Comparison of ENCODE assay signal across 10 cellular contexts in the genomic region with DNA sequence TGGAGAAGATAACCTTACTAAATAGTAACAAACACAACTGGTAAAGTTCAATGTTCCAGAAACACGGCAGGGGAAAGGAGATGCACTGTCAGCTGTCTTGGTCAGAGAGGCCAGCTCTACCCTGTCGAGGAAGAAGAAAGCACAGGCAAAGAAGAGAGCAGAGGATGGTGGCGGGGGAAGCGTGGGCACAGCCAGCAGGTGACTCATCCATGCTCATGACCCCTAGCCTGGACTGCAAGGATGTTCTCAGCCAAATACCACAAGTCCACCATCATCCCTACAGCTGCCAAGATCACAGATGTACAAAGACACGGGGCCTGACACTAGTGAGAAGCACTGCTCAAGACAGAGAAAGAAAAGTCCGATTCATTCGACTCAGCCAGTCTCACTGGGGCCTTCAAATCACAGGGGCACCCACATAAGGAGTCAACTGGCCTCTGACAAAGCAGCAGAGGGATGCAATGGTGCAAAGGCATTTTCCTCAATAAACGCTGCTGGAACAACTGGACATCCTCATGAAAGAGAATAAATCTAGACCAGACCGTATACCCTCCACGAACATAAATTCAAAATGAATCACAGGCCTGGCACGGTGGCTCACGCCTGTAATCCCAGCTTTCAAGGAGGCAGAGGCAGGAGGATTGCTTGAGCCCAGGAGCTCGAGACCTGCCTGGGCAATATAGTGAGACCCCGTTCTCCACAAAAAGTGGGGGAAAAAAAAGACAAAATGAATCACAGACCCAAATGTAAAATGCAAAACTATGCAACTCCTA. TPM values are rescaled to one million over a fixed set of nuclear protein-coding genes. Genes with fewer than 3 reads are reported as not detected.
DNase-seq lines count a peak whose midpoint lies in the region; ATAC-seq and FAIRE-seq lines count a peak whose summit lies in the region.
"Had no signal": no experiment of that assay in that cellular context is flagged by ENCODE, and none has a peak within 500 bp of the region (broad histone marks: within the 10 kb centered on the region; RNA-seq: fewer than 3 reads in every experiment).

No MANE protein-coding gene starts in this region.

- H3K36me3 ChIP-seq in SJCRH30, result peaks cover 76% of the 10 kb centered on the region

- peak; percentile 96 for DNase-seq in GM04504 (ENCODE audit: low read depth)
- peak; percentile 66 for DNase-seq in SJCRH30
- peak; percentile 97 for DNase-seq in fibroblast of peridontal ligament (ENCODE audit: extremely low read depth)
- DNase-seq in renal cortical epithelial cell (ENCODE audit: low read depth), result peak; percentile 92
- no peak for DNase-seq in GM19239 (ENCODE audit: insufficient read length, low spot score)
- DNase-seq: anterior cingulate cortex had no signal

- ATAC-seq in GM18873 (IDR thresholded peaks at IDR 0.05; ENCODE audit: low FRiP score, unreplicated experiment) (no peak), HG03108 (IDR thresholded peaks at IDR 0.05; ENCODE audit: unreplicated experiment) (no peak), GM21360 (IDR thresholded peaks at IDR 0.05; ENCODE audit: unreplicated experiment) (no peak)

- no peaks in the 10 kb centered on the region for H3K27me3 ChIP-seq in SJCRH30

- no peaks in the 10 kb centered on the region for H3K9me3 ChIP-seq in SJCRH30 (replicated peaks)

- no peak overlapping the region for H3K4me3 ChIP-seq in SJCRH30

- H3K27ac ChIP-seq in SJCRH30, result peak overlapping the region; percentile 45
- H3K27ac ChIP-seq: VCaP had no signal

- no peak for FAIRE-seq in GM19239 (lab: Jason Lieb, UNC)

- H3K4me1 ChIP-seq in SJCRH30, result peaks cover 12% of the 10 kb centered on the region

RNA-seq across cellular contexts. Expression of a gene that starts 5.6 kb away (rescaled TPM):
- 113 and 121 TPM in 2 replicates for total RNA-seq in SJCRH30 (2014; rRNA removed; shearing (Covaris generic))
- 12.2 and 47.4 TPM in 2 replicates for total RNA-seq in renal cortical epithelial cell

RNA-seq across cellular contexts. Expression of a gene that starts 20.8 kb away (rescaled TPM):
- total RNA-seq in SJCRH30 (2014; rRNA removed; shearing (Covaris generic)), result 48.8 and 53.2 TPM in 2 replicates
- 15.1 and 22.7 TPM in 2 replicates for total RNA-seq in renal cortical epithelial cell

RNA-seq across cellular contexts. Expression of a gene that starts 43.5 kb away (rescaled TPM):
- 73.5 and 78.0 TPM in 2 replicates for total RNA-seq in SJCRH30 (2014; rRNA removed; shearing (Covaris generic))
- 53.0 and 106 TPM in 2 replicates for total RNA-seq in renal cortical epithelial cell

RNA-seq across cellular contexts. Expression of a gene that starts 44.1 kb away (rescaled TPM):
- total RNA-seq in SJCRH30 (2014; rRNA removed; shearing (Covaris generic)), result 48.9 and 51.9 TPM in 2 replicates
- 35.1 and 39.2 TPM in 2 replicates for total RNA-seq in renal cortical epithelial cell

RNA-seq across cellular contexts. Expression of a gene that starts 53.4 kb away (rescaled TPM):
- total RNA-seq in SJCRH30 (2014; rRNA removed; shearing (Covaris generic)), result 4.3 and 5.1 TPM in 2 replicates
- total RNA-seq in renal cortical epithelial cell, result 12.5 and 22.4 TPM in 2 replicates
